ENCODE assay signal across 15 cellular contexts in genomic region chr2:205994344-205994743, GRCh38.
DNase-seq lines count a peak whose midpoint lies in the region; ATAC-seq, FAIRE-seq and TF ChIP-seq lines count a peak whose summit lies in the region.
"Had no signal": no experiment of that assay in that cellular context is flagged by ENCODE, and none has a peak within 500 bp of the region (broad histone marks: within the 10 kb centered on the region; RNA-seq: fewer than 3 reads in every experiment).

No MANE protein-coding gene starts in this region.

- H3K27ac Mint-ChIP-seq in mesothelial cell of epicardium, result peak overlapping the region; percentile 13
- H3K27ac Mint-ChIP-seq: IgD-negative memory B cell had no signal

- H3K4me1 Mint-ChIP-seq in mesothelial cell of epicardium, result peaks cover 4% of the 10 kb centered on the region

- DNase-seq in NCI-H1417 (lab: John Stamatoyannopoulos, UW) (peak in 2 of 3 experiments; percentile 9 to 46), NCI-H1417 treated with DMSO at 0.1 percent for 48 hours (lab: John Stamatoyannopoulos, UW) (no peak), H54 (ENCODE audit: insufficient read length, low spot score) (no peak), NCI-H2107 treated with DMSO at 0.1 percent for 48 hours (lab: John Stamatoyannopoulos, UW; ENCODE audit: unreplicated experiment) (peak; percentile 95), mesothelial cell of epicardium (ENCODE audit: low spot score in 2 of 2, unreplicated experiment in 2 of 2) (no peak), NCI-H2081 (lab: John Stamatoyannopoulos, UW) (no peak)
- DNase-seq: C1 segment of cervical spinal cord; HCEC 1CT; NCI-H1694 treated with DMSO at 0.1 percent for 48 hours; NCI-H524 treated with DMSO at 0.1 percent for 48 hours; NK-92 treated with Interleukin-12 subunit alpha and Interleukin-12 subunit beta, amount 100 ng/mL, for 24 hours; T-helper 9 cell had no signal

- TF ChIP-seq CTCF in mesothelial cell of epicardium (IDR thresholded peaks at IDR 0.05; ENCODE audit: unreplicated experiment), result no peak

- no peak overlapping the region for H3K4me3 Mint-ChIP-seq in mesothelial cell of epicardium
- H3K4me3 Mint-ChIP-seq: IgD-negative memory B cell had no signal

- no peaks in the 10 kb centered on the region for H3K27me3 Mint-ChIP-seq in mesothelial cell of epicardium (ENCODE audit: low read depth)
- H3K27me3 Mint-ChIP-seq: IgD-negative memory B cell had no signal

- H3K36me3 Mint-ChIP-seq in mesothelial cell of epicardium, result peaks cover 21% of the 10 kb centered on the region

- no peak for TF ChIP-seq POLR2A in H54 (IDR thresholded peaks at IDR 0.05; ENCODE audit: low read depth, low read length)

- no peak for ATAC-seq in HG03095 (IDR thresholded peaks at IDR 0.05; ENCODE audit: unreplicated experiment)
- ATAC-seq in HG03139 (IDR thresholded peaks at IDR 0.05; ENCODE audit: unreplicated experiment), result no peak

- H3K9me3 Mint-ChIP-seq in mesothelial cell of epicardium, result peaks cover 3% of the 10 kb centered on the region
- H3K9me3 Mint-ChIP-seq: IgD-negative memory B cell had no signal

- peak; percentile 43 for FAIRE-seq in H54 (lab: Jason Lieb, UNC)

Comparison
In these comparisons a context has a peak if more than half of its experiments do, and no peak if none do; other contexts are left out.
1. DNase-seq: peak in NCI-H1417 (2 of 3) and NCI-H2107 treated with DMSO at 0.1 percent for 48 hours (single experiment); none in NCI-H1417 treated with DMSO at 0.1 percent for 48 hours (single experiment), H54 (single experiment), mesothelial cell of epicardium (0 of 2) and NCI-H2081 (0 of 2).